Comparison of ENCODE assay signal across 15 cellular contexts in genomic region chr1:230517326-230517725, GRCh38.
DNase-seq lines count a peak whose midpoint lies in the region; ATAC-seq and TF ChIP-seq lines count a peak whose summit lies in the region.
"Had no signal": no experiment of that assay in that cellular context is flagged by ENCODE, and none has a peak within 500 bp of the region (broad histone marks: within the 10 kb centered on the region; RNA-seq: fewer than 3 reads in every experiment).

No MANE protein-coding gene starts in this region.

- 45 to 69% (median 55%) methylated on average over 7 of the region's 7 CpGs for WGBS in heart left ventricle, 4 donors

- H3K36me3 Mint-ChIP-seq in GM23338 (ENCODE audit: low read depth) (no peaks in the 10 kb centered on the region; the same call in 2 of the 3 replicates), neural progenitor cell (no peaks in the 10 kb centered on the region)
- no peaks in the 10 kb centered on the region for H3K36me3 Mint-ChIP-seq in activated CD4-positive, alpha-beta T cell treated with anti-CD3 and anti-CD28 coated beads for 36 hours (ENCODE audit: low read depth)
- H3K36me3 Mint-ChIP-seq in naive thymus-derived CD4-positive, alpha-beta T cell, result no peaks in the 10 kb centered on the region
- H3K36me3 Mint-ChIP-seq: CD8-positive, alpha-beta memory T cell; T-cell had no signal

- no peak overlapping the region; the same call in 1 of the 2 replicates for H3K27ac ChIP-seq in GM23338 (ENCODE audit: low read depth)
- H3K27ac ChIP-seq in heart left ventricle, result peak overlapping the region in 2 of 12 donors; percentile 21 to 24
- H3K27ac ChIP-seq in neural progenitor cell, result no peak overlapping the region
- no peak overlapping the region for H3K27ac ChIP-seq in naive thymus-derived CD4-positive, alpha-beta T cell (ENCODE audit: low read depth, low read length)
- H3K27ac ChIP-seq: PC-9 had no signal

- H3K9me3 ChIP-seq in heart left ventricle, result no peaks in the 10 kb centered on the region
- H3K9me3 ChIP-seq in neural progenitor cell (ENCODE audit: low read depth), result no peaks in the 10 kb centered on the region
- H3K9me3 ChIP-seq in naive thymus-derived CD4-positive, alpha-beta T cell (ENCODE audit: control insufficient read depth in 2 of 3, low read length in 3 of 3), result no peaks in the 10 kb centered on the region

- H3K4me2 ChIP-seq in GM23338 (no peak overlapping the region), neural progenitor cell (peak overlapping the region; percentile 59)
- H3K4me2 ChIP-seq: PC-9 had no signal

- no peaks in the 10 kb centered on the region for H3K27me3 ChIP-seq in GM23338 (ENCODE audit: insufficient read depth)
- H3K27me3 ChIP-seq in heart left ventricle, result peaks cover 0 to 3% (median 0%) of the 10 kb centered on the region in 9 donors
- H3K27me3 ChIP-seq in neural progenitor cell, result no peaks in the 10 kb centered on the region
- H3K27me3 ChIP-seq in naive thymus-derived CD4-positive, alpha-beta T cell (ENCODE audit: control insufficient read depth in 2 of 2, insufficient read depth in 2 of 2, low read length in 2 of 2), result no peaks in the 10 kb centered on the region

- H3K4me3 ChIP-seq in GM23338 (no peak overlapping the region), heart left ventricle (no peak overlapping the region), neural progenitor cell (no peak overlapping the region)
- H3K4me3 ChIP-seq in naive thymus-derived CD4-positive, alpha-beta T cell (ENCODE audit: low read length), result no peak overlapping the region
- H3K4me3 ChIP-seq: PC-9 had no signal

- no peak for DNase-seq in GM23338 (ENCODE audit: low spot score)
- DNase-seq in NCI-H1694 treated with DMSO at 0.1 percent for 48 hours (lab: John Stamatoyannopoulos, UW), result peak; percentile 98
- DNase-seq in heart left ventricle, result no peak
- DNase-seq in neural progenitor cell (ENCODE audit: low spot score), result no peak
- no peak for DNase-seq in activated CD4-positive, alpha-beta T cell treated with anti-CD3 and anti-CD28 coated beads for 36 hours
- DNase-seq in glomerular visceral epithelial cell (ENCODE audit: extremely low spot score), result no peak
- DNase-seq in naive thymus-derived CD4-positive, alpha-beta T cell, result no peak
- DNase-seq: C1 segment of cervical spinal cord; CD8-positive, alpha-beta memory T cell; Karpas-422; NCI-H226; NCI-H748 treated with DMSO at 0.1 percent for 48 hours; PC-9; SIG-M5; T-cell had no signal

- CTCF ChIA-PET in activated CD4-positive, alpha-beta T cell treated with anti-CD3 and anti-CD28 coated beads for 36 hours (lab: Charles Lee), result no interaction called here
- CTCF ChIA-PET in naive thymus-derived CD4-positive, alpha-beta T cell (lab: Charles Lee), result no interaction called here

- no peak overlapping the region for H3K9ac ChIP-seq in neural progenitor cell

- no peak for TF ChIP-seq CTCF in GM23338 (conservative IDR thresholded peaks at IDR 0.05; ENCODE audit: low read depth in 2 of 2)
- no peak for TF ChIP-seq CTCF in heart left ventricle (IDR thresholded peaks at IDR 0.05)
- no peak for TF ChIP-seq CTCF in neural progenitor cell (IDR thresholded peaks at IDR 0.05)

- POLR2A ChIA-PET in activated CD4-positive, alpha-beta T cell treated with anti-CD3 and anti-CD28 coated beads for 36 hours (lab: Charles Lee), result no interaction called here
- POLR2A ChIA-PET in naive thymus-derived CD4-positive, alpha-beta T cell (lab: Charles Lee), result no interaction called here

- H3K27me3 Mint-ChIP-seq in GM23338 (ENCODE audit: insufficient read depth, low read depth, poor library complexity) (peaks cover 4% of the 10 kb centered on the region), neural progenitor cell (ENCODE audit: insufficient read depth, low read depth) (peaks cover 4% of the 10 kb centered on the region)
- peaks cover 18% of the 10 kb centered on the region for H3K27me3 Mint-ChIP-seq in activated CD4-positive, alpha-beta T cell treated with anti-CD3 and anti-CD28 coated beads for 36 hours
- H3K27me3 Mint-ChIP-seq in naive thymus-derived CD4-positive, alpha-beta T cell, result peaks cover 14 to 29% (median 24%) of the 10 kb centered on the region in 5 donors

- no peak for ATAC-seq in GM23338
- peak; percentile 42 to 69 (median 54) for ATAC-seq in heart left ventricle
- no peak for ATAC-seq in activated CD4-positive, alpha-beta T cell treated with anti-CD3 and anti-CD28 coated beads for 36 hours
- no peak for ATAC-seq in naive thymus-derived CD4-positive, alpha-beta T cell
- ATAC-seq: T-cell had no signal

- H3K4me1 Mint-ChIP-seq in GM23338 (peaks cover 52% of the 10 kb centered on the region), neural progenitor cell (peaks cover 27% of the 10 kb centered on the region)
- H3K4me1 Mint-ChIP-seq in activated CD4-positive, alpha-beta T cell treated with anti-CD3 and anti-CD28 coated beads for 36 hours, result no peaks in the 10 kb centered on the region
- no peaks in the 10 kb centered on the region for H3K4me1 Mint-ChIP-seq in naive thymus-derived CD4-positive, alpha-beta T cell
- H3K4me1 Mint-ChIP-seq: CD8-positive, alpha-beta memory T cell; T-cell had no signal

- H4K20me1 ChIP-seq in GM23338 (replicated peaks; ENCODE audit: insufficient read depth), result no peaks in the 10 kb centered on the region
- no peaks in the 10 kb centered on the region for H4K20me1 ChIP-seq in neural progenitor cell (ENCODE audit: low read depth)

- H3K4me1 ChIP-seq in GM23338 (ENCODE audit: insufficient read depth) (peaks cover 20% of the 10 kb centered on the region), heart left ventricle (peaks cover 0 to 17% (median 0%) of the 10 kb centered on the region in 12 donors), neural progenitor cell (peaks cover 31% of the 10 kb centered on the region)
- H3K4me1 ChIP-seq in naive thymus-derived CD4-positive, alpha-beta T cell (ENCODE audit: control insufficient read depth in 2 of 2, insufficient read depth in 2 of 2, low read length in 2 of 2), result no peaks in the 10 kb centered on the region

- H3K9me2 ChIP-seq in GM23338 (ENCODE audit: insufficient read depth), result no peaks in the 10 kb centered on the region

- H3K27ac Mint-ChIP-seq in GM23338 (no peak overlapping the region), neural progenitor cell (no peak overlapping the region)
- no peak overlapping the region for H3K27ac Mint-ChIP-seq in activated CD4-positive, alpha-beta T cell treated with anti-CD3 and anti-CD28 coated beads for 36 hours
- H3K27ac Mint-ChIP-seq in naive thymus-derived CD4-positive, alpha-beta T cell, result no peak overlapping the region
- H3K27ac Mint-ChIP-seq: CD8-positive, alpha-beta memory T cell; T-cell had no signal

- H3K36me3 ChIP-seq in GM23338 (ENCODE audit: insufficient read depth) (no peaks in the 10 kb centered on the region), heart left ventricle (no peaks in the 10 kb centered on the region), neural progenitor cell (no peaks in the 10 kb centered on the region)
- H3K36me3 ChIP-seq in naive thymus-derived CD4-positive, alpha-beta T cell (ENCODE audit: control insufficient read depth in 2 of 3, insufficient read depth in 3 of 3, low read length in 3 of 3), result no peaks in the 10 kb centered on the region

- no peak for TF ChIP-seq POLR2A in heart left ventricle (IDR thresholded peaks at IDR 0.05)

- H2AFZ ChIP-seq in GM23338 (peak overlapping the region; percentile 24; the same call in 1 of the 2 replicates), neural progenitor cell (replicated peaks) (peak overlapping the region; percentile 42)
- H2AFZ ChIP-seq: PC-9 had no signal

- H3F3A ChIP-seq in GM23338 (replicated peaks; ENCODE audit: low read depth) (no peaks in the 10 kb centered on the region), neural progenitor cell (ENCODE audit: low read depth) (peaks cover 10% of the 10 kb centered on the region)

- H3K4me3 Mint-ChIP-seq in GM23338 (no peak overlapping the region), neural progenitor cell (peak overlapping the region; percentile 62)
- H3K4me3 Mint-ChIP-seq in activated CD4-positive, alpha-beta T cell treated with anti-CD3 and anti-CD28 coated beads for 36 hours, result no peak overlapping the region
- H3K4me3 Mint-ChIP-seq in naive thymus-derived CD4-positive, alpha-beta T cell, result no peak overlapping the region
- H3K4me3 Mint-ChIP-seq: CD8-positive, alpha-beta memory T cell; T-cell had no signal

- H3K9me3 Mint-ChIP-seq in GM23338 (peaks cover 14% of the 10 kb centered on the region; the same call in 2 of the 3 replicates), neural progenitor cell (peaks cover 2% of the 10 kb centered on the region)
- no peaks in the 10 kb centered on the region for H3K9me3 Mint-ChIP-seq in activated CD4-positive, alpha-beta T cell treated with anti-CD3 and anti-CD28 coated beads for 36 hours (ENCODE audit: low read depth)
- peaks cover 0 to 3% (median 0%) of the 10 kb centered on the region in 11 donors for H3K9me3 Mint-ChIP-seq in naive thymus-derived CD4-positive, alpha-beta T cell

- H3K79me2 ChIP-seq in GM23338 (replicated peaks; ENCODE audit: insufficient read depth) (no peaks in the 10 kb centered on the region), neural progenitor cell (ENCODE audit: low read depth) (no peaks in the 10 kb centered on the region)

- intact Hi-C loops in heart left ventricle (cut with DNase I), result no loop called here
- intact Hi-C loops in activated CD4-positive, alpha-beta T cell treated with anti-CD3 and anti-CD28 coated beads for 36 hours (cut with DNase I, micrococcal nuclease), result no loop called here
- intact Hi-C loops in naive thymus-derived CD4-positive, alpha-beta T cell (cut with micrococcal nuclease), result no loop called here

TF ChIP-seq in GM23338, 12 proteins besides CTCF, POLR2A, EP300 and RAD21 (continues in another document):
- no peak for TF ChIP-seq ZNF114 (CRISPR knock-in tag; IDR thresholded peaks at IDR 0.05)
- no peak for TF ChIP-seq EZH2 (IDR thresholded peaks at IDR 0.05; ENCODE audit: low read depth, unreplicated experiment)
- no peak for TF ChIP-seq JUNB (IDR thresholded peaks at IDR 0.05; ENCODE audit: unreplicated experiment)
- TF ChIP-seq ETS1 (IDR thresholded peaks at IDR 0.05), result no peak
- no peak for TF ChIP-seq NANOG (IDR thresholded peaks at IDR 0.05; ENCODE audit: borderline replicate concordance)

Comparison
In these comparisons a context has a peak if more than half of its experiments do, and no peak if none do; other contexts are left out.
1. ATAC-seq: peak in heart left ventricle (4 of 4); none in GM23338 (single experiment), activated CD4-positive, alpha-beta T cell treated with anti-CD3 and anti-CD28 coated beads for 36 hours (single experiment) and naive thymus-derived CD4-positive, alpha-beta T cell (single experiment).